In the genomic region with DNA sequence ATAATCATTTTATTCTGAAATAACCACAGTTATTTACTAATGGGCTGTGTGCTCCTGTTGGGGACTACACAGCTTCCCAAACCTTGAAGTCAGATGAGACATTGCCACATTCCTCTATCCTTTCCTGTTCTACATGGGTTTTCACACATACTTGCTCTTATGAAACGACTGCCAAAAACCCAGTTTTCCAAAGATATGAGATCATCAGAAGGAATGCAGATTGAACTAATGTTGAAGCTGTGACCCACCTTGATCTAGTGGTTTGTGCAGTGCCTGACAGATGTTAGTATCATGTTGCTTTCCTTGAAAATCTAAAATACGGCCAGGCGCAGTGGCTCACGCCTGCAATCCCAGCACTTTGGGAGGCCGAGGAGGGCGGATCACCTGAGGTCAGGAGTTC, we compare ENCODE assay signal across 11 cellular contexts.
DNase-seq lines count a peak whose midpoint lies in the region; TF ChIP-seq lines count a peak whose summit lies in the region.
"Had no signal": no experiment of that assay in that cellular context is flagged by ENCODE, and none has a peak within 500 bp of the region (broad histone marks: within the 10 kb centered on the region; RNA-seq: fewer than 3 reads in every experiment).

No MANE protein-coding gene starts in this region.

- TF ChIP-seq CTCF in astrocyte of the cerebellum (IDR thresholded peaks at IDR 0.05; ENCODE audit: low read depth, low read length, missing control alignments) (no peak), kidney epithelial cell (IDR thresholded peaks at IDR 0.05; ENCODE audit: insufficient read depth, low read length, poor library complexity, severe bottlenecking) (no peak), uterus (IDR thresholded peaks at IDR 0.05) (no peak), colonic mucosa (IDR thresholded peaks at IDR 0.05) (no peak)

- H3K27me3 ChIP-seq in kidney epithelial cell (ENCODE audit: control insufficient read depth, insufficient read depth, low read length) (no peaks in the 10 kb centered on the region), uterus (no peaks in the 10 kb centered on the region), colonic mucosa (no peaks in the 10 kb centered on the region)

- H3K27ac ChIP-seq in uterus: peak overlapping the region; percentile 18 to 54
- H3K27ac ChIP-seq in colonic mucosa: no peak overlapping the region

- no peak for TF ChIP-seq POLR2A in uterus (IDR thresholded peaks at IDR 0.05)

- H3K4me1 ChIP-seq in uterus: peaks cover 0 to 12% of the 10 kb centered on the region in 2 donors
- peaks cover 3% of the 10 kb centered on the region for H3K4me1 ChIP-seq in colonic mucosa

- in situ Hi-C loops in astrocyte of the cerebellum (cut with HindIII; ENCODE audit: low sequenced_read_pairs): no loop called here

- H3K4me3 ChIP-seq in astrocyte of the cerebellum (ENCODE audit: low read depth, low read length) (no peak overlapping the region), kidney epithelial cell (ENCODE audit: low read depth, low read length) (no peak overlapping the region), uterus (no peak overlapping the region), colonic mucosa (no peak overlapping the region)

- H3K9me3 ChIP-seq in uterus (no peaks in the 10 kb centered on the region), colonic mucosa (no peaks in the 10 kb centered on the region)

- DNase-seq in HS-27A (ENCODE audit: low read depth) (peak; percentile 91), astrocyte of the cerebellum (ENCODE audit: low read depth) (peak; percentile 97), kidney epithelial cell (ENCODE audit: low read depth) (peak; percentile 92), uterus (no peak), NCI-H2081 (lab: John Stamatoyannopoulos, UW) (no peak), germinal center (ENCODE audit: low spot score) (no peak), colonic mucosa (no peak)
- DNase-seq: activated gamma-delta T cell; midbrain; stimulated activated CD4-positive, alpha-beta T cell treated with anti-CD3 and anti-CD28 coated beads, Interleukin-15, amount 100 ng/mL, for 24 hours; stimulated activated naive CD8-positive, alpha-beta T cell treated with anti-CD3 and anti-CD28 coated beads, Interleukin-15, amount 100 ng/mL, for 72 hours had no signal

- H3K9ac ChIP-seq in colonic mucosa (ENCODE audit: low read depth in 2 of 2, low read length in 2 of 2): no peak overlapping the region

- no peaks in the 10 kb centered on the region for H3K36me3 ChIP-seq in kidney epithelial cell (ENCODE audit: control insufficient read depth, insufficient read depth, low read length)
- H3K36me3 ChIP-seq in uterus: no peaks in the 10 kb centered on the region
- no peaks in the 10 kb centered on the region for H3K36me3 ChIP-seq in colonic mucosa

- intact Hi-C loops in uterus (cut with DNase I; ENCODE audit: low total_unique reads) (no loop called here), colonic mucosa (cut with DNase I) (no loop called here)

Comparison
In these comparisons a context has a peak if more than half of its experiments do, and no peak if none do; other contexts are left out.
1. DNase-seq: peak in HS-27A (single experiment), astrocyte of the cerebellum (single experiment) and kidney epithelial cell (single experiment); none in uterus (0 of 2), NCI-H2081 (0 of 2), germinal center (single experiment) and colonic mucosa (single experiment).